ENCODE assay signal across 9 cellular contexts in genomic region chr3:131174752-131175151, GRCh38.
DNase-seq lines count a peak whose midpoint lies in the region; ATAC-seq, FAIRE-seq and TF ChIP-seq lines count a peak whose summit lies in the region.
"Had no signal": no experiment of that assay in that cellular context is flagged by ENCODE, and none has a peak within 500 bp of the region (broad histone marks: within the 10 kb centered on the region; RNA-seq: fewer than 3 reads in every experiment).

No MANE protein-coding gene starts in this region.

- H3K36me3 Mint-ChIP-seq in mesothelial cell of epicardium (no peaks in the 10 kb centered on the region), H9 (ENCODE audit: insufficient read depth in 1 of 3, low read depth in 3 of 3) (no peaks in the 10 kb centered on the region)

- no peaks in the 10 kb centered on the region for H3K9me3 Mint-ChIP-seq in mesothelial cell of epicardium
- peaks cover 0 to 1% of the 10 kb centered on the region in 2 experiments; a peak in 2 of 5 replicates for H3K9me3 Mint-ChIP-seq in H9

- no peaks in the 10 kb centered on the region for H3K4me1 ChIP-seq in H9 (ENCODE audit: insufficient read depth, low read length)

- no peak overlapping the region for H2BK20ac ChIP-seq in H9 (ENCODE audit: low read depth, low read length, poor library complexity, severe bottlenecking)

- H3K14ac ChIP-seq in H9 (ENCODE audit: insufficient read depth, low read length): no peak overlapping the region

- H3T11ph ChIP-seq in H9 (ENCODE audit: low read length): no peak overlapping the region

- no peak overlapping the region for H3K4ac ChIP-seq in H9 (ENCODE audit: low read depth, low read length)

- H3K4me3 Mint-ChIP-seq in mesothelial cell of epicardium: no peak overlapping the region
- H3K4me3 Mint-ChIP-seq in H9: no peak overlapping the region

- H3K4me3 ChIP-seq in bronchial epithelial cell (ENCODE audit: low read depth, low read length): no peak overlapping the region

- H4K20me1 ChIP-seq in H9 (ENCODE audit: control insufficient read depth, insufficient read depth, insufficient read length): no peaks in the 10 kb centered on the region

- no peak overlapping the region for H2AK5ac ChIP-seq in H9 (ENCODE audit: insufficient read length, low read length)

- H2BK15ac ChIP-seq in H9 (ENCODE audit: low read depth, low read length): no peak overlapping the region

- H2BK12ac ChIP-seq in H9 (ENCODE audit: insufficient read length, low read depth, low read length): no peak overlapping the region

- no peak overlapping the region for H2BK5ac ChIP-seq in H9 (ENCODE audit: insufficient read length, low read length)

- no peaks in the 10 kb centered on the region for H3K4me1 Mint-ChIP-seq in mesothelial cell of epicardium
- no peaks in the 10 kb centered on the region for H3K4me1 Mint-ChIP-seq in H9

- FAIRE-seq in bronchial epithelial cell (lab: Jason Lieb, UNC): no peak

- H3K27me3 ChIP-seq in bronchial epithelial cell (ENCODE audit: control insufficient read depth, insufficient read depth, low read length): no peaks in the 10 kb centered on the region
- no peaks in the 10 kb centered on the region for H3K27me3 ChIP-seq in H9 (ENCODE audit: insufficient read depth, low read length)

- no peak overlapping the region for H3K27ac Mint-ChIP-seq in mesothelial cell of epicardium
- no peak overlapping the region for H3K27ac Mint-ChIP-seq in H9

- no peak overlapping the region for H4K5ac ChIP-seq in H9 (ENCODE audit: insufficient read length, low read depth, low read length)

- H3K23me2 ChIP-seq in H9 (ENCODE audit: insufficient read length, low read depth, low read length, poor library complexity, severe bottlenecking): no peaks in the 10 kb centered on the region

- H3K27ac ChIP-seq in H9 (ENCODE audit: insufficient read length, low read depth, low read length): no peak overlapping the region

- WGBS in H9 (ENCODE audit: extremely low coverage, insufficient read length, low lambda C conversion rate): no CpG with 5 or more reads among the region's 1 CpG

- H3K9me3 ChIP-seq in H9 (ENCODE audit: control insufficient read depth, low read depth, low read length): no peaks in the 10 kb centered on the region

- H3K79me1 ChIP-seq in H9 (ENCODE audit: insufficient read depth, low read depth, low read length, poor library complexity, severe bottlenecking): no peaks in the 10 kb centered on the region

- H4K91ac ChIP-seq in H9 (ENCODE audit: insufficient read length, low read depth, low read length): no peak overlapping the region

- H3K27me3 Mint-ChIP-seq in mesothelial cell of epicardium (ENCODE audit: low read depth) (no peaks in the 10 kb centered on the region), H9 (ENCODE audit: low read depth) (no peaks in the 10 kb centered on the region)

- TF ChIP-seq CTCF in bronchial epithelial cell (IDR thresholded peaks at IDR 0.05; ENCODE audit: insufficient read depth, low read length, severe bottlenecking) (no peak), mesothelial cell of epicardium (IDR thresholded peaks at IDR 0.05; ENCODE audit: unreplicated experiment) (no peak), H9 (conservative IDR thresholded peaks at IDR 0.05) (no peak)

- peak; percentile 84 for ATAC-seq in GM19463 (IDR thresholded peaks at IDR 0.05; ENCODE audit: unreplicated experiment)
- peak; percentile 97 for ATAC-seq in HG03520 (IDR thresholded peaks at IDR 0.05; ENCODE audit: unreplicated experiment)

- no peaks in the 10 kb centered on the region for H3K79me2 ChIP-seq in H9 (ENCODE audit: insufficient read depth, low read length)

- H3K9ac ChIP-seq in H9 (ENCODE audit: extremely low read depth, insufficient read length, low read length): no peak overlapping the region

- no peak overlapping the region for H3K23ac ChIP-seq in H9 (ENCODE audit: insufficient read length, low read depth, low read length)

- H3K18ac ChIP-seq in H9 (ENCODE audit: insufficient read length, low read depth, low read length): no peak overlapping the region

- no peaks in the 10 kb centered on the region for H3K36me3 ChIP-seq in bronchial epithelial cell (ENCODE audit: control insufficient read depth, insufficient read depth, low read length)

- H2BK120ac ChIP-seq in H9 (ENCODE audit: low read depth, low read length, poor library complexity, severe bottlenecking): no peak overlapping the region

- H4K8ac ChIP-seq in H9 (replicated peaks; ENCODE audit: insufficient read length, low read depth, low read length): no peak overlapping the region

- DNase-seq in GDM1 (lab: John Stamatoyannopoulos, UW) (peak; percentile 44), bronchial epithelial cell (ENCODE audit: low read depth) (peak; percentile 47), mesothelial cell of epicardium (ENCODE audit: low spot score in 2 of 2, unreplicated experiment in 2 of 2) (no peak), H9 (no peak), DMS79 (lab: John Stamatoyannopoulos, UW) (no peak)
- no peak for DNase-seq in effector CD8-positive, alpha-beta T cell (lab: John Stamatoyannopoulos, UW)
- DNase-seq: IMR-90 had no signal

- no peak overlapping the region for H2AFZ ChIP-seq in H9 (ENCODE audit: low read length)

- H3K56ac ChIP-seq in H9 (ENCODE audit: insufficient read length, low read depth, low read length): no peak overlapping the region

- H3K4me2 ChIP-seq in H9 (ENCODE audit: insufficient read depth, insufficient read length, low read length): no peak overlapping the region

Comparison
In these comparisons a context has a peak if more than half of its experiments do, and no peak if none do; other contexts are left out.
1. DNase-seq: peak in GDM1 (single experiment) and bronchial epithelial cell (single experiment); none in mesothelial cell of epicardium (0 of 2), H9 (single experiment), DMS79 (single experiment) and effector CD8-positive, alpha-beta T cell (single experiment).